ENCODE assay signal across 1 cellular context in genomic region chr1:199510314-199510713, GRCh38.
TF ChIP-seq lines count a peak whose summit lies in the region.

No MANE protein-coding gene starts in this region.

TF ChIP-seq in GM12878, 131 proteins besides CTCF, POLR2A, EP300 and RAD21 (continued from another document):
- no peak for TF ChIP-seq ZBTB11 (CRISPR knock-in tag; IDR thresholded peaks at IDR 0.05)
- no peak for TF ChIP-seq ESRRA (IDR thresholded peaks at IDR 0.05; ENCODE audit: low read length)
- no peak for TF ChIP-seq RAD51 (IDR thresholded peaks at IDR 0.05)
- TF ChIP-seq ZBTB33 (IDR thresholded peaks at IDR 0.05) = no peak
- no peak for TF ChIP-seq NR2C2 (IDR thresholded peaks at IDR 0.05; ENCODE audit: borderline replicate concordance, control insufficient read depth, insufficient read length, low read depth)
- TF ChIP-seq E2F4 (IDR thresholded peaks at IDR 0.05; ENCODE audit: low read depth, low read length) = no peak
- TF ChIP-seq PAX5 (IDR thresholded peaks at IDR 0.05; ENCODE audit: borderline replicate concordance, low read depth, low read length) = peak; percentile 82
- TF ChIP-seq SKIL (IDR thresholded peaks at IDR 0.05; ENCODE audit: low read depth, poor library complexity, severe bottlenecking) = no peak
- no peak for TF ChIP-seq JUND (IDR thresholded peaks at IDR 0.05; ENCODE audit: low read depth, low read length)
- TF ChIP-seq ZSCAN29 (IDR thresholded peaks at IDR 0.05) = no peak
- no peak for TF ChIP-seq CEBPZ (IDR thresholded peaks at IDR 0.05; ENCODE audit: low read depth, low read length)
- TF ChIP-seq IRF3 (IDR thresholded peaks at IDR 0.05) = no peak
- TF ChIP-seq RUNX3 (IDR thresholded peaks at IDR 0.05; ENCODE audit: low read length) = peak; percentile 96
- no peak for TF ChIP-seq NFYA (IDR thresholded peaks at IDR 0.05; ENCODE audit: borderline replicate concordance, low read depth, low read length)
- no peak for TF ChIP-seq BRCA1 (IDR thresholded peaks at IDR 0.05; ENCODE audit: low read depth, low read length)
- no peak for TF ChIP-seq KAT2A (conservative IDR thresholded peaks at IDR 0.05; ENCODE audit: control insufficient read depth, low read depth, low read length)
- no peak for TF ChIP-seq NRF1 (conservative IDR thresholded peaks at IDR 0.05; ENCODE audit: low read depth, low read length)
